ENCODE assay signal across 17 cellular contexts in genomic region chr1:223796210-223796609, GRCh38.
"Had no signal": no experiment of that assay in that cellular context is flagged by ENCODE, and none has a peak within 500 bp of the region (broad histone marks: within the 10 kb centered on the region; RNA-seq: fewer than 3 reads in every experiment).

No MANE protein-coding gene starts in this region.

- DNase-seq: activated CD4-positive, alpha-beta T cell treated with anti-CD3 and anti-CD28 coated beads, Interleukin-2, amount 50 U/mL, for 1 hour; activated CD8-positive, alpha-beta memory T cell treated with anti-CD3 and anti-CD28 coated beads, Interleukin-2, amount 50 U/mL, for 4 hours; activated effector memory CD4-positive, alpha-beta T cell treated with Interleukin-2 at 50 U/mL for 16 hours; activated naive CD4-positive, alpha-beta T cell treated with anti-CD3 and anti-CD28 coated beads, Interleukin-2, amount 10 ng/mL, durations not matched to agents 7 days and 5 days; activated T-cell treated with anti-CD3 and anti-CD28 coated beads, Interleukin-2, amount 50 U/mL, for 4 hours; erythroblast; foreskin melanocyte; glutamatergic neuron; lower lobe of right lung; pancreas; sigmoid colon; stimulated activated CD4-positive, alpha-beta T cell treated with anti-CD3 and anti-CD28 coated beads, Interleukin-4, amount 100 ng/mL, for 4 hours; stimulated activated naive B cell treated with anti-CD40 and anti-IgM and Interleukin-4, amounts not matched to agents 10 μg/mL and 1 μg/mL and 100 μg/mL, for 72 hours; T1000 had no signal

- H3K27me3 Mint-ChIP-seq: activated naive CD4-positive, alpha-beta T cell treated with anti-CD3 and anti-CD28 coated beads, Interleukin-2, amount 10 ng/mL, durations not matched to agents 7 days and 5 days; natural killer cell treated with Interleukin-12 subunit alpha and Interleukin-12 subunit beta and Interleukin-15 and Interleukin-18, amount 100 ng/mL, for 72 hours; stimulated activated naive B cell treated with anti-CD40 and anti-IgM and Interleukin-4, amounts not matched to agents 10 μg/mL and 1 μg/mL and 100 μg/mL, for 72 hours had no signal

- H3K4me3 ChIP-seq: lower lobe of right lung, pancreas, sigmoid colon, tibial nerve had no signal

- H3K9me3 ChIP-seq: lower lobe of right lung, neutrophil, pancreas, sigmoid colon, tibial nerve had no signal

- H3K27me3 ChIP-seq: neutrophil, pancreas, sigmoid colon, tibial nerve had no signal

- H3K27ac ChIP-seq: lower lobe of right lung, neutrophil, pancreas, sigmoid colon, tibial nerve had no signal

- H3K4me3 Mint-ChIP-seq: activated naive CD4-positive, alpha-beta T cell treated with anti-CD3 and anti-CD28 coated beads, Interleukin-2, amount 10 ng/mL, durations not matched to agents 7 days and 5 days; activated T-cell treated with anti-CD3 and anti-CD28 coated beads, Interleukin-2, amount 50 U/mL, for 4 hours; natural killer cell treated with Interleukin-12 subunit alpha and Interleukin-12 subunit beta and Interleukin-15 and Interleukin-18, amount 100 ng/mL, for 72 hours; stimulated activated naive B cell treated with anti-CD40 and anti-IgM and Interleukin-4, amounts not matched to agents 10 μg/mL and 1 μg/mL and 100 μg/mL, for 72 hours had no signal

- H3K27ac Mint-ChIP-seq: activated naive CD4-positive, alpha-beta T cell treated with anti-CD3 and anti-CD28 coated beads, Interleukin-2, amount 10 ng/mL, durations not matched to agents 7 days and 5 days; natural killer cell treated with Interleukin-12 subunit alpha and Interleukin-12 subunit beta and Interleukin-15 and Interleukin-18, amount 100 ng/mL, for 72 hours; stimulated activated naive B cell treated with anti-CD40 and anti-IgM and Interleukin-4, amounts not matched to agents 10 μg/mL and 1 μg/mL and 100 μg/mL, for 72 hours had no signal

- ATAC-seq: activated T-cell treated with anti-CD3 and anti-CD28 coated beads, Interleukin-2, amount 50 U/mL, for 4 hours; lower lobe of right lung; natural killer cell treated with Interleukin-12 subunit alpha and Interleukin-12 subunit beta and Interleukin-15 and Interleukin-18, amount 100 ng/mL, for 72 hours; pancreas; stimulated activated naive B cell treated with anti-CD40 and anti-IgM and Interleukin-4, amounts not matched to agents 10 μg/mL and 1 μg/mL and 100 μg/mL, for 72 hours had no signal

- H3K4me1 ChIP-seq: lower lobe of right lung, pancreas, sigmoid colon, tibial nerve had no signal

- H3K9me3 Mint-ChIP-seq: activated naive CD4-positive, alpha-beta T cell treated with anti-CD3 and anti-CD28 coated beads, Interleukin-2, amount 10 ng/mL, durations not matched to agents 7 days and 5 days; activated T-cell treated with anti-CD3 and anti-CD28 coated beads, Interleukin-2, amount 50 U/mL, for 4 hours; natural killer cell treated with Interleukin-12 subunit alpha and Interleukin-12 subunit beta and Interleukin-15 and Interleukin-18, amount 100 ng/mL, for 72 hours; stimulated activated naive B cell treated with anti-CD40 and anti-IgM and Interleukin-4, amounts not matched to agents 10 μg/mL and 1 μg/mL and 100 μg/mL, for 72 hours had no signal
